ENCODE assay signal across 9 cellular contexts in genomic region chr16:17211797-17212196, GRCh38.
DNase-seq lines count a peak whose midpoint lies in the region; ATAC-seq and TF ChIP-seq lines count a peak whose summit lies in the region.
"Had no signal": no experiment of that assay in that cellular context is flagged by ENCODE, and none has a peak within 500 bp of the region (broad histone marks: within the 10 kb centered on the region; RNA-seq: fewer than 3 reads in every experiment).

No MANE protein-coding gene starts in this region.

- no peak for TF ChIP-seq EP300 in esophagus muscularis mucosa (IDR thresholded peaks at IDR 0.05)

- H3K27me3 ChIP-seq in esophagus muscularis mucosa (no peaks in the 10 kb centered on the region), lower lobe of right lung (ENCODE audit: low read depth) (no peaks in the 10 kb centered on the region)

- peak; percentile 77 for ATAC-seq in stimulated activated naive CD8-positive, alpha-beta T cell treated with anti-CD3 and anti-CD28 coated beads, Interleukin-15, Interleukin-2, amounts not matched to agents 100 U/mL and 50 U/mL, for 24 hours
- ATAC-seq in GM19395 (IDR thresholded peaks at IDR 0.05; ENCODE audit: unreplicated experiment) (no peak), lower lobe of right lung (no peak), left lobe of liver (no peak)

- H3K27ac ChIP-seq in esophagus muscularis mucosa (replicated peaks in 1 of 4) (no peak overlapping the region), lower lobe of right lung (no peak overlapping the region)

- DNase-seq in activated effector memory CD4-positive, alpha-beta T cell treated with anti-CD3 and anti-CD28 coated beads, Interleukin-2, amount 50 U/mL, for 16 hours = peak; percentile 64
- no peak for DNase-seq in activated effector memory CD4-positive, alpha-beta T cell treated with Interleukin-2 at 50 U/mL for 16 hours
- DNase-seq in SW480 (ENCODE audit: low spot score) (peak; percentile 14), esophagus muscularis mucosa (ENCODE audit: extremely low spot score) (no peak), lower lobe of right lung (no peak), left lobe of liver (ENCODE audit: low spot score) (no peak)
- peak; percentile 35 for DNase-seq in stimulated activated naive CD8-positive, alpha-beta T cell treated with anti-CD3 and anti-CD28 coated beads, Interleukin-15, Interleukin-2, amounts not matched to agents 100 U/mL and 50 U/mL, for 24 hours
- DNase-seq: aorta had no signal

- H3K9me3 ChIP-seq in esophagus muscularis mucosa (peaks cover 0 to 7% (median 2%) of the 10 kb centered on the region in 4 donors), lower lobe of right lung (peaks cover 5% of the 10 kb centered on the region)

- peaks cover 0 to 10% (median 0%) of the 10 kb centered on the region in 4 donors for H3K36me3 ChIP-seq in esophagus muscularis mucosa
- H3K36me3 ChIP-seq in lower lobe of right lung = no peaks in the 10 kb centered on the region

- 81% methylated on average over 4 of the region's 4 CpGs for WGBS in esophagus muscularis mucosa

- TF ChIP-seq CTCF in esophagus muscularis mucosa (IDR thresholded peaks at IDR 0.05) = peak in 2 of 3 experiments; percentile 20 to 29
- TF ChIP-seq CTCF in lower lobe of right lung (IDR thresholded peaks at IDR 0.05) = no peak

- TF ChIP-seq POLR2A in esophagus muscularis mucosa (IDR thresholded peaks at IDR 0.05; ENCODE audit: low read depth) = no peak

- intact Hi-C loops in esophagus muscularis mucosa (cut with DNase I) (no loop called here), lower lobe of right lung (cut with DNase I) (no loop called here)

- H3K4me1 ChIP-seq in esophagus muscularis mucosa = peaks cover 0 to 22% (median 12%) of the 10 kb centered on the region in 4 donors
- no peaks in the 10 kb centered on the region for H3K4me1 ChIP-seq in lower lobe of right lung

- H3K4me3 ChIP-seq in esophagus muscularis mucosa (no peak overlapping the region), lower lobe of right lung (no peak overlapping the region)

Comparison
In these comparisons a context has a peak if more than half of its experiments do, and no peak if none do; other contexts are left out.
1. DNase-seq: peak in activated effector memory CD4-positive, alpha-beta T cell treated with anti-CD3 and anti-CD28 coated beads, Interleukin-2, amount 50 U/mL, for 16 hours (single experiment), SW480 (single experiment) and stimulated activated naive CD8-positive, alpha-beta T cell treated with anti-CD3 and anti-CD28 coated beads, Interleukin-15, Interleukin-2, amounts not matched to agents 100 U/mL and 50 U/mL, for 24 hours (single experiment); none in activated effector memory CD4-positive, alpha-beta T cell treated with Interleukin-2 at 50 U/mL for 16 hours (single experiment), esophagus muscularis mucosa (single experiment), lower lobe of right lung (single experiment) and left lobe of liver (single experiment).